ENCODE assay signal across 9 cellular contexts in genomic region chr12:2890001-2890387, GRCh38. TPM values are rescaled to one million over a fixed set of nuclear protein-coding genes. Genes with fewer than 3 reads are reported as not detected.
DNase-seq lines count a peak whose midpoint lies in the region; ATAC-seq and TF ChIP-seq lines count a peak whose summit lies in the region.
"Had no signal": no experiment of that assay in that cellular context is flagged by ENCODE, and none has a peak within 500 bp of the region (broad histone marks: within the 10 kb centered on the region; RNA-seq: fewer than 3 reads in every experiment).

No MANE protein-coding gene starts in this region.

- DNase-seq in AG10803 (ENCODE audit: low read depth) (no peak), LNCaP clone FGC (ENCODE audit: low read depth) (no peak), coronary artery (ENCODE audit: low spot score) (no peak), natural killer cell (no peak), NCI-H524 treated with DMSO at 0.1 percent for 48 hours (lab: John Stamatoyannopoulos, UW) (no peak), sciatic nerve (ENCODE audit: low spot score) (no peak), COR-L47 (lab: John Stamatoyannopoulos, UW) (no peak)

- no peak for TF ChIP-seq CTCF in AG10803 (conservative IDR thresholded peaks at IDR 0.05; ENCODE audit: low read length)
- no peak for TF ChIP-seq CTCF in LNCaP clone FGC (IDR thresholded peaks at IDR 0.05; ENCODE audit: control insufficient read depth, extremely low read depth, insufficient read depth)
- no peak for TF ChIP-seq CTCF in coronary artery (IDR thresholded peaks at IDR 0.05)
- TF ChIP-seq CTCF in natural killer cell (IDR thresholded peaks at IDR 0.05) = no peak

- H3K27ac ChIP-seq in coronary artery = peak overlapping the region; percentile 98 to 99

- no peaks in the 10 kb centered on the region for H3K36me3 Mint-ChIP-seq in natural killer cell

- H3K4me3 Mint-ChIP-seq in natural killer cell = peak overlapping the region; percentile 94

- no peaks in the 10 kb centered on the region for H3K9me3 Mint-ChIP-seq in natural killer cell

- H3K27ac Mint-ChIP-seq in natural killer cell = peak overlapping the region; percentile 89 to 95

- H3K4me1 Mint-ChIP-seq in natural killer cell = peaks cover 16 to 26% of the 10 kb centered on the region in 2 donors

- ATAC-seq in natural killer cell = no peak
- ATAC-seq in HG03108 (IDR thresholded peaks at IDR 0.05; ENCODE audit: unreplicated experiment) = no peak
- ATAC-seq in sciatic nerve = no peak

- peak overlapping the region; percentile 67 for H3K4me3 ChIP-seq in AG10803 (ENCODE audit: low read length)
- H3K4me3 ChIP-seq in LNCaP clone FGC (ENCODE audit: low read depth, low read length) = peak overlapping the region; percentile 95
- peak overlapping the region; percentile 90 for H3K4me3 ChIP-seq in coronary artery

- intact Hi-C loops in natural killer cell (cut with micrococcal nuclease) = loop anchor here (1.0 to 2.0 kb wide), 3 partner anchors 13 to 199 kb away; partner anchors contain the start of genes FOXM1, ITFG2 and RHNO1
- intact Hi-C loops in sciatic nerve (cut with DNase I) = no loop called here

- H3K27me3 Mint-ChIP-seq in natural killer cell (ENCODE audit: low read depth in 2 of 2) = no peaks in the 10 kb centered on the region

RNA-seq across cellular contexts. Expression of gene TULP3, which starts 0.7 kb away (rescaled TPM):
- 1 to 10 TPM; 5.1 to 8.7 (median 6.2) TPM for total RNA-seq in natural killer cell
- total RNA-seq in sciatic nerve = 38.8 TPM

RNA-seq across cellular contexts. Expression of gene RHNO1, which starts 13.0 kb away (rescaled TPM):
- total RNA-seq in natural killer cell (10 to 100 TPM in 1 of 3 donors, 1 to 10 TPM in 2; 9.2 to 13.6 (median 9.4) TPM), sciatic nerve (14.9 TPM)

RNA-seq across cellular contexts. Expression of gene FOXM1, which starts 13.0 kb away (rescaled TPM):
- total RNA-seq in natural killer cell (1 to 10 TPM; 1.8 to 3.6 (median 2.6) TPM), sciatic nerve (0.18 TPM)

RNA-seq across cellular contexts. Expression of gene TEX52, which starts 33.2 kb away (rescaled TPM):
- total RNA-seq in natural killer cell (not detected), sciatic nerve (not detected)
- total RNA-seq: mucosa of descending colon had no signal

RNA-seq across cellular contexts. Expression of gene NRIP2, which starts 55.2 kb away (rescaled TPM):
- total RNA-seq in natural killer cell = not detected
- 73.4 TPM for total RNA-seq in sciatic nerve
